In genomic region chr3:120302361-120302760, GRCh38 we compare ENCODE assay signal across 26 cellular contexts. TPM values are rescaled to one million over a fixed set of nuclear protein-coding genes. Genes with fewer than 3 reads are reported as not detected.
DNase-seq lines count a peak whose midpoint lies in the region; ATAC-seq and TF ChIP-seq lines count a peak whose summit lies in the region.
"Had no signal": no experiment of that assay in that cellular context is flagged by ENCODE, and none has a peak within 500 bp of the region (broad histone marks: within the 10 kb centered on the region; RNA-seq: fewer than 3 reads in every experiment).

No MANE protein-coding gene starts in this region.

- TF ChIP-seq CTCF in right atrium auricular region (IDR thresholded peaks at IDR 0.05) (no peak), fibroblast of the aortic adventitia (IDR thresholded peaks at IDR 0.05; ENCODE audit: insufficient read depth, low read length) (no peak), neural crest cell (conservative IDR thresholded peaks at IDR 0.05) (no peak)

- peaks cover 0 to 5% of the 10 kb centered on the region in 2 donors for H3K4me1 ChIP-seq in right atrium auricular region
- H3K4me1 ChIP-seq: Caco-2, upper lobe of left lung had no signal

- H3K4me1 Mint-ChIP-seq in neural crest cell = peaks cover 8% of the 10 kb centered on the region
- no peaks in the 10 kb centered on the region for H3K4me1 Mint-ChIP-seq in stimulated activated naive B cell treated with anti-CD40 and anti-IgM and Interleukin-4, amounts not matched to agents 10 μg/mL and 1 μg/mL and 100 μg/mL, for 72 hours
- H3K4me1 Mint-ChIP-seq: endodermal cell had no signal

- peak overlapping the region; percentile 2 for H3K27ac Mint-ChIP-seq in neural crest cell (ENCODE audit: unreplicated experiment)
- no peak overlapping the region for H3K27ac Mint-ChIP-seq in stimulated activated naive B cell treated with anti-CD40 and anti-IgM and Interleukin-4, amounts not matched to agents 10 μg/mL and 1 μg/mL and 100 μg/mL, for 72 hours
- H3K27ac Mint-ChIP-seq: activated naive CD4-positive, alpha-beta T cell treated with anti-CD3 and anti-CD28 coated beads for 36 hours; endodermal cell; natural killer cell treated with Interleukin-12 subunit alpha and Interleukin-12 subunit beta and Interleukin-15 and Interleukin-18, amount 100 ng/mL, for 72 hours had no signal

- H3K36me3 ChIP-seq in right atrium auricular region = no peaks in the 10 kb centered on the region
- H3K36me3 ChIP-seq: upper lobe of left lung had no signal

- no peaks in the 10 kb centered on the region for H3K9me3 ChIP-seq in right atrium auricular region
- H3K9me3 ChIP-seq: Caco-2, upper lobe of left lung had no signal

- H3K27me3 Mint-ChIP-seq in neural crest cell (ENCODE audit: low read depth) = no peaks in the 10 kb centered on the region
- peaks cover 3 to 4% of the 10 kb centered on the region in 2 donors for H3K27me3 Mint-ChIP-seq in stimulated activated naive B cell treated with anti-CD40 and anti-IgM and Interleukin-4, amounts not matched to agents 10 μg/mL and 1 μg/mL and 100 μg/mL, for 72 hours
- H3K27me3 Mint-ChIP-seq: progenitor cell of endocrine pancreas had no signal

- no peak for DNase-seq in Right ventricle myocardium inferior (ENCODE audit: missing footprints)
- DNase-seq in right atrium auricular region (ENCODE audit: low spot score) = no peak
- DNase-seq in fibroblast of the aortic adventitia (ENCODE audit: low read depth) = peak; percentile 70
- DNase-seq in neural crest cell (ENCODE audit: low read depth, low spot score) = no peak
- DNase-seq in amygdala (lab: John Stamatoyannopoulos, UW) = no peak
- DNase-seq in stimulated activated naive B cell treated with anti-CD40 and anti-IgM and Interleukin-4, amounts not matched to agents 10 μg/mL and 1 μg/mL and 100 μg/mL, for 72 hours = no peak
- no peak for DNase-seq in dedifferentiated amniotic fluid mesenchymal stem cell (ENCODE audit: extremely low spot score)
- DNase-seq: 8988T; activated CD8-positive, alpha-beta memory T cell treated with anti-CD3 and anti-CD28 coated beads for 24 hours; activated naive CD4-positive, alpha-beta T cell treated with anti-CD3 and anti-CD28 coated beads for 36 hours; activated T-cell treated with anti-CD3 and anti-CD28 coated beads, Interleukin-2, amount 50 U/mL, for 4 hours; Caco-2; endodermal cell; HCEC 1CT; kidney; NCI-H1417; NCI-H524 treated with DMSO at 0.1 percent for 48 hours; small intestine; stimulated activated CD4-positive, alpha-beta T cell treated with anti-CD3 and anti-CD28 coated beads, Interleukin-2, amount 100 ng/mL, for 48 hours; stimulated activated naive CD8-positive, alpha-beta T cell treated with anti-CD3 and anti-CD28 coated beads, Interleukin-15, Interleukin-2, amounts not matched to agents 100 U/mL and 50 U/mL, for 24 hours; T-helper 9 cell; upper lobe of left lung had no signal

- peaks cover 4% of the 10 kb centered on the region for H3K36me3 Mint-ChIP-seq in neural crest cell (ENCODE audit: low read depth)
- peaks cover 0 to 5% of the 10 kb centered on the region in 2 donors for H3K36me3 Mint-ChIP-seq in stimulated activated naive B cell treated with anti-CD40 and anti-IgM and Interleukin-4, amounts not matched to agents 10 μg/mL and 1 μg/mL and 100 μg/mL, for 72 hours
- H3K36me3 Mint-ChIP-seq: natural killer cell treated with Interleukin-12 subunit alpha and Interleukin-12 subunit beta and Interleukin-15 and Interleukin-18, amount 100 ng/mL, for 72 hours had no signal

- no peaks in the 10 kb centered on the region for H3K27me3 ChIP-seq in right atrium auricular region
- H3K27me3 ChIP-seq: upper lobe of left lung had no signal

- no peak overlapping the region for H3K4me3 Mint-ChIP-seq in neural crest cell
- H3K4me3 Mint-ChIP-seq in stimulated activated naive B cell treated with anti-CD40 and anti-IgM and Interleukin-4, amounts not matched to agents 10 μg/mL and 1 μg/mL and 100 μg/mL, for 72 hours = no peak overlapping the region
- H3K4me3 Mint-ChIP-seq: activated naive CD4-positive, alpha-beta T cell treated with anti-CD3 and anti-CD28 coated beads for 36 hours; activated T-cell treated with anti-CD3 and anti-CD28 coated beads, Interleukin-2, amount 50 U/mL, for 4 hours; endodermal cell; natural killer cell treated with Interleukin-12 subunit alpha and Interleukin-12 subunit beta and Interleukin-15 and Interleukin-18, amount 100 ng/mL, for 72 hours had no signal

- no peaks in the 10 kb centered on the region for H3K9me3 Mint-ChIP-seq in neural crest cell
- H3K9me3 Mint-ChIP-seq in stimulated activated naive B cell treated with anti-CD40 and anti-IgM and Interleukin-4, amounts not matched to agents 10 μg/mL and 1 μg/mL and 100 μg/mL, for 72 hours = peaks cover 3 to 4% of the 10 kb centered on the region in 2 donors
- H3K9me3 Mint-ChIP-seq: activated T-cell treated with anti-CD3 and anti-CD28 coated beads, Interleukin-2, amount 50 U/mL, for 4 hours; natural killer cell treated with Interleukin-12 subunit alpha and Interleukin-12 subunit beta and Interleukin-15 and Interleukin-18, amount 100 ng/mL, for 72 hours had no signal

- H3K27ac ChIP-seq in right atrium auricular region = peak overlapping the region in 1 of 2 donors; percentile 26
- H3K27ac ChIP-seq: RWPE1, upper lobe of left lung had no signal

- intact Hi-C loops in Right ventricle myocardium inferior (cut with DNase I) = no loop called here

- ATAC-seq in Right ventricle myocardium inferior (peak; percentile 93), GM19395 (IDR thresholded peaks at IDR 0.05; ENCODE audit: unreplicated experiment) (no peak)
- no peak for ATAC-seq in stimulated activated naive B cell treated with anti-CD40 and anti-IgM and Interleukin-4, amounts not matched to agents 10 μg/mL and 1 μg/mL and 100 μg/mL, for 72 hours (replicated peaks)
- ATAC-seq: activated T-cell treated with anti-CD3 and anti-CD28 coated beads, Interleukin-2, amount 50 U/mL, for 4 hours; natural killer cell treated with Interleukin-12 subunit alpha and Interleukin-12 subunit beta and Interleukin-15 and Interleukin-18, amount 100 ng/mL, for 72 hours; stimulated activated naive CD8-positive, alpha-beta T cell treated with anti-CD3 and anti-CD28 coated beads, Interleukin-15, Interleukin-2, amounts not matched to agents 100 U/mL and 50 U/mL, for 24 hours had no signal

- no peak overlapping the region for H3K4me3 ChIP-seq in right atrium auricular region
- H3K4me3 ChIP-seq in fibroblast of the aortic adventitia (ENCODE audit: low read depth, low read length) = no peak overlapping the region
- H3K4me3 ChIP-seq: upper lobe of left lung had no signal

RNA-seq across cellular contexts. Expression of gene GPR156, which starts 17.3 kb away (rescaled TPM):
- total RNA-seq in Right ventricle myocardium inferior (not detected), right atrium auricular region (under 1 TPM; 0.35 to 0.74 TPM), fibroblast of the aortic adventitia (ENCODE audit: low replicate concordance) (0.90 and 4.0 TPM in 2 replicates), neural crest cell (1.4 and 2.4 TPM in 2 replicates)
- total RNA-seq: activated naive CD4-positive, alpha-beta T cell treated with anti-CD3 and anti-CD28 coated beads for 36 hours had no signal

RNA-seq across cellular contexts. Expression of gene LRRC58, which starts 46.8 kb away (rescaled TPM):
- total RNA-seq in Right ventricle myocardium inferior (8.7 TPM), right atrium auricular region (10 to 100 TPM; 15.9 to 17.5 TPM), fibroblast of the aortic adventitia (ENCODE audit: low replicate concordance) (39.5 and 56.1 TPM in 2 replicates), neural crest cell (25.6 and 26.8 TPM in 2 replicates)
